12 cellular contexts compared by ENCODE assay signal in the genomic region with DNA sequence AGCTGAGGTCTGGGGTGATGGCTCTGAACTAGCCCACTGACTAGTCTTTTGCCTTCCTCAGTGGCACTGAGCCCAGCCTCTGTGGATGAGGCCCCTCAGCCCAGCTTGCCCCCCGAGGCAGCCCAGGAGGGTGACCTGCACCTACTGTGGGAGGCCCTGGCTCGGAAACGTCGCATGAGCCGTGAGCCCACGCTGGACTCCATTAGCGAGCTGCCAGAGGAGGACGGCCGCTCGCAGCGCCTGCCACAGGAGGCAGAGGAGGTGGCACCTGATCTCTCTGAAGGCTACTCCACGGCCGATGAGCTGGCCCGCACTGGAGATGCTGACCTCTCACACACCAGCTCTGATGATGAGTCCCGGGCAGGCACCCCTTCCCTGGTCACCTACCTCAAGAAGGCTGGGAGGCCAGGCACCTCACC.
"Had no signal": no experiment of that assay in that cellular context is flagged by ENCODE, and none has a peak within 500 bp of the region (broad histone marks: within the 10 kb centered on the region; RNA-seq: fewer than 3 reads in every experiment).

No MANE protein-coding gene starts in this region.

- H3K4me3 ChIP-seq: right lobe of liver had no signal

- H3K27ac ChIP-seq: neutrophil, right lobe of liver had no signal

- H3K9me3 ChIP-seq: neutrophil, right lobe of liver had no signal

- DNase-seq: activated CD4-positive, alpha-beta T cell treated with anti-CD3 and anti-CD28 coated beads, Interleukin-2, amount 50 U/mL, for 1 hour; activated CD8-positive, alpha-beta memory T cell treated with anti-CD3 and anti-CD28 coated beads for 24 hours; effector memory CD8-positive, alpha-beta T cell; immature natural killer cell; mammary epithelial cell; naive B cell; stimulated activated CD4-positive, alpha-beta T cell treated with anti-CD3 and anti-CD28 coated beads, Interleukin-1b, Interleukin-23, amount 100 ng/mL, for 48 hours had no signal

- H3K36me3 ChIP-seq: neutrophil, right lobe of liver had no signal

- H3K27me3 ChIP-seq: neutrophil, right lobe of liver had no signal

- H3K4me1 ChIP-seq: right lobe of liver had no signal

- ATAC-seq: activated CD4-positive, CD25-positive, alpha-beta regulatory T cell treated with anti-CD3 and anti-CD28 coated beads, Interleukin-2, amount 50 U/mL, for 24 hours; activated naive CD4-positive, alpha-beta T cell treated with anti-CD3 and anti-CD28 coated beads, Interleukin-2, amount 50 U/mL, for 72 hours; effector memory CD8-positive, alpha-beta T cell; right lobe of liver; stimulated activated naive CD8-positive, alpha-beta T cell treated with anti-CD3 and anti-CD28 coated beads, Interleukin-15, amount 100 ng/mL, for 72 hours had no signal
